Comparison of ENCODE assay signal across 2 cellular contexts in genomic region chr1:165634154-165634921, GRCh38.
TF ChIP-seq lines count a peak whose summit lies in the region.

No MANE protein-coding gene starts in this region.

TF ChIP-seq in SK-N-SH, 30 proteins besides CTCF, POLR2A, EP300 and RAD21 (continued from another document):
- TF ChIP-seq GABPA (IDR thresholded peaks at IDR 0.05; ENCODE audit: low read depth) (no peak), USF1 (IDR thresholded peaks at IDR 0.05; ENCODE audit: borderline replicate concordance, low read depth) (no peak), TAF1 (IDR thresholded peaks at IDR 0.05; ENCODE audit: borderline replicate concordance, low read depth, low read length) (no peak)
- TF ChIP-seq, protein P1, sequence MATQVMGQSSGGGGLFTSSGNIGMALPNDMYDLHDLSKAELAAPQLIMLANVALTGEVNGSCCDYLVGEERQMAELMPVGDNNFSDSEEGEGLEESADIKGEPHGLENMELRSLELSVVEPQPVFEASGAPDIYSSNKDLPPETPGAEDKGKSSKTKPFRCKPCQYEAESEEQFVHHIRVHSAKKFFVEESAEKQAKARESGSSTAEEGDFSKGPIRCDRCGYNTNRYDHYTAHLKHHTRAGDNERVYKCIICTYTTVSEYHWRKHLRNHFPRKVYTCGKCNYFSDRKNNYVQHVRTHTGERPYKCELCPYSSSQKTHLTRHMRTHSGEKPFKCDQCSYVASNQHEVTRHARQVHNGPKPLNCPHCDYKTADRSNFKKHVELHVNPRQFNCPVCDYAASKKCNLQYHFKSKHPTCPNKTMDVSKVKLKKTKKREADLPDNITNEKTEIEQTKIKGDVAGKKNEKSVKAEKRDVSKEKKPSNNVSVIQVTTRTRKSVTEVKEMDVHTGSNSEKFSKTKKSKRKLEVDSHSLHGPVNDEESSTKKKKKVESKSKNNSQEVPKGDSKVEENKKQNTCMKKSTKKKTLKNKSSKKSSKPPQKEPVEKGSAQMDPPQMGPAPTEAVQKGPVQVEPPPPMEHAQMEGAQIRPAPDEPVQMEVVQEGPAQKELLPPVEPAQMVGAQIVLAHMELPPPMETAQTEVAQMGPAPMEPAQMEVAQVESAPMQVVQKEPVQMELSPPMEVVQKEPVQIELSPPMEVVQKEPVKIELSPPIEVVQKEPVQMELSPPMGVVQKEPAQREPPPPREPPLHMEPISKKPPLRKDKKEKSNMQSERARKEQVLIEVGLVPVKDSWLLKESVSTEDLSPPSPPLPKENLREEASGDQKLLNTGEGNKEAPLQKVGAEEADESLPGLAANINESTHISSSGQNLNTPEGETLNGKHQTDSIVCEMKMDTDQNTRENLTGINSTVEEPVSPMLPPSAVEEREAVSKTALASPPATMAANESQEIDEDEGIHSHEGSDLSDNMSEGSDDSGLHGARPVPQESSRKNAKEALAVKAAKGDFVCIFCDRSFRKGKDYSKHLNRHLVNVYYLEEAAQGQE (IDR thresholded peaks at IDR 0.05; ENCODE audit: low read depth, low read length), result no peak

TF ChIP-seq in SK-N-SH treated with all-trans-retinoic acid at 6 μM for 48 hours, 23 proteins besides CTCF, POLR2A, EP300 and RAD21 (continued from another document):
- TF ChIP-seq ARNTL (CRISPR knock-in tag; IDR thresholded peaks at IDR 0.05; ENCODE audit: borderline replicate concordance, low read depth) (no peak), RARB (CRISPR knock-in tag; IDR thresholded peaks at IDR 0.05) (no peak), ZC3H10 (CRISPR knock-in tag; IDR thresholded peaks at IDR 0.05) (no peak), GLIS3 (CRISPR knock-in tag; IDR thresholded peaks at IDR 0.05) (no peak), ISL1 (CRISPR knock-in tag; IDR thresholded peaks at IDR 0.05) (no peak), SNAI2 (CRISPR knock-in tag; IDR thresholded peaks at IDR 0.05) (no peak), PPARA (CRISPR knock-in tag; IDR thresholded peaks at IDR 0.05; ENCODE audit: borderline replicate concordance) (no peak), POU6F1 (CRISPR knock-in tag; IDR thresholded peaks at IDR 0.05; ENCODE audit: borderline replicate concordance, low read depth) (no peak), ZFP30 (CRISPR knock-in tag; IDR thresholded peaks at IDR 0.05) (no peak), ESRRG (CRISPR knock-in tag; IDR thresholded peaks at IDR 0.05) (no peak)
- TF ChIP-seq, protein P2, sequence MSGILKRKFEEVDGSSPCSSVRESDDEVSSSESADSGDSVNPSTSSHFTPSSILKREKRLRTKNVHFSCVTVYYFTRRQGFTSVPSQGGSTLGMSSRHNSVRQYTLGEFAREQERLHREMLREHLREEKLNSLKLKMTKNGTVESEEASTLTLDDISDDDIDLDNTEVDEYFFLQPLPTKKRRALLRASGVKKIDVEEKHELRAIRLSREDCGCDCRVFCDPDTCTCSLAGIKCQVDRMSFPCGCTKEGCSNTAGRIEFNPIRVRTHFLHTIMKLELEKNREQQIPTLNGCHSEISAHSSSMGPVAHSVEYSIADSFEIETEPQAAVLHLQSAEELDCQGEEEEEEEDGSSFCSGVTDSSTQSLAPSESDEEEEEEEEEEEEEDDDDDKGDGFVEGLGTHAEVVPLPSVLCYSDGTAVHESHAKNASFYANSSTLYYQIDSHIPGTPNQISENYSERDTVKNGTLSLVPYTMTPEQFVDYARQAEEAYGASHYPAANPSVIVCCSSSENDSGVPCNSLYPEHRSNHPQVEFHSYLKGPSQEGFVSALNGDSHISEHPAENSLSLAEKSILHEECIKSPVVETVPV (CRISPR knock-in tag; IDR thresholded peaks at IDR 0.05), result no peak
